In genomic region chr13:44142540-44142867, GRCh38 we compare ENCODE assay signal across 8 cellular contexts.
DNase-seq lines count a peak whose midpoint lies in the region; ATAC-seq and TF ChIP-seq lines count a peak whose summit lies in the region.

No MANE protein-coding gene starts in this region.

- intact Hi-C loops in activated CD4-positive, alpha-beta T cell treated with anti-CD3 and anti-CD28 coated beads, Interleukin-2, amount 10 ng/mL, durations not matched to agents 24 days and 14 days (cut with micrococcal nuclease), result loop anchor here (2.0 to 5.0 kb wide), 5 partner anchors 55 to 435 kb away; partner anchors contain the start of gene TSC22D1
- intact Hi-C loops in left colon (cut with DNase I, micrococcal nuclease), result no loop called here
- intact Hi-C loops in thyroid gland (cut with DNase I), result loop anchor here (10.0 kb wide), 1 partner anchor 292 kb away; no protein-coding TSS in a partner anchor

- H3K4me1 Mint-ChIP-seq in activated CD4-positive, alpha-beta T cell treated with anti-CD3 and anti-CD28 coated beads, Interleukin-2, amount 10 ng/mL, durations not matched to agents 24 days and 14 days, result peaks cover 16% of the 10 kb centered on the region

- TF ChIP-seq POLR2A in thyroid gland (IDR thresholded peaks at IDR 0.05), result no peak

- in situ Hi-C loops in astrocyte of the cerebellum (cut with HindIII; ENCODE audit: low sequenced_read_pairs), result no loop called here
- in situ Hi-C loops in KBM-7 (cut with MboI; ENCODE audit: low pct_unique_long_range_greater_than_20kb, low sequenced_read_pairs), result no loop called here

- H3K9me3 ChIP-seq in thyroid gland, result no peaks in the 10 kb centered on the region

- 4 to 7% methylated on average over 7 of the region's 7 CpGs for WGBS in thyroid gland, 2 donors

- DNase-seq in activated CD4-positive, alpha-beta T cell treated with anti-CD3 and anti-CD28 coated beads, Interleukin-2, amount 10 ng/mL, durations not matched to agents 24 days and 14 days, result no peak
- DNase-seq in activated CD4-positive, alpha-beta T cell treated with anti-CD3 and anti-CD28 coated beads, Interleukin-2, amount 50 U/mL, for 1 hour, result no peak
- DNase-seq in astrocyte of the cerebellum (ENCODE audit: low read depth) (no peak), left colon (no peak), thyroid gland (no peak), KBM-7 (no peak), midbrain (lab: John Stamatoyannopoulos, UW) (no peak), Ammon's horn (ENCODE audit: low spot score) (no peak)

- H3K4me1 ChIP-seq in thyroid gland, result peaks cover 6 to 9% of the 10 kb centered on the region in 2 donors

- TF ChIP-seq CTCF in astrocyte of the cerebellum (IDR thresholded peaks at IDR 0.05; ENCODE audit: low read depth, low read length, missing control alignments) (no peak), thyroid gland (IDR thresholded peaks at IDR 0.05) (no peak)

- ATAC-seq in left colon, result peak; percentile 2

- H3K27me3 ChIP-seq in thyroid gland, result no peaks in the 10 kb centered on the region

- peak overlapping the region; percentile 45 for H3K4me3 ChIP-seq in astrocyte of the cerebellum (ENCODE audit: low read depth, low read length)
- H3K4me3 ChIP-seq in thyroid gland (replicated peaks in 1 of 3), result peak overlapping the region; percentile 31 to 73 (median 34)

- peaks cover 27% of the 10 kb centered on the region for H3K27me3 Mint-ChIP-seq in activated CD4-positive, alpha-beta T cell treated with anti-CD3 and anti-CD28 coated beads, Interleukin-2, amount 10 ng/mL, durations not matched to agents 24 days and 14 days

- H3K9me3 Mint-ChIP-seq in activated CD4-positive, alpha-beta T cell treated with anti-CD3 and anti-CD28 coated beads, Interleukin-2, amount 10 ng/mL, durations not matched to agents 24 days and 14 days, result no peaks in the 10 kb centered on the region

- peak overlapping the region; percentile 87 for H3K4me3 Mint-ChIP-seq in activated CD4-positive, alpha-beta T cell treated with anti-CD3 and anti-CD28 coated beads, Interleukin-2, amount 10 ng/mL, durations not matched to agents 24 days and 14 days

- H3K27ac ChIP-seq in thyroid gland, result peak overlapping the region; percentile 62 to 90 (median 72)

- H3K27ac Mint-ChIP-seq in activated CD4-positive, alpha-beta T cell treated with anti-CD3 and anti-CD28 coated beads, Interleukin-2, amount 10 ng/mL, durations not matched to agents 24 days and 14 days, result no peak overlapping the region

- H3K36me3 ChIP-seq in thyroid gland, result no peaks in the 10 kb centered on the region

- H3K36me3 Mint-ChIP-seq in activated CD4-positive, alpha-beta T cell treated with anti-CD3 and anti-CD28 coated beads, Interleukin-2, amount 10 ng/mL, durations not matched to agents 24 days and 14 days (ENCODE audit: low read depth), result no peaks in the 10 kb centered on the region

Comparison
In these comparisons a context has a peak if more than half of its experiments do, and no peak if none do; other contexts are left out.
1. intact Hi-C loops: an anchor here in activated CD4-positive, alpha-beta T cell treated with anti-CD3 and anti-CD28 coated beads, Interleukin-2, amount 10 ng/mL, durations not matched to agents 24 days and 14 days (2.0 to 5.0 kb wide) and thyroid gland (10.0 kb wide); none called in left colon.